In the genomic region with DNA sequence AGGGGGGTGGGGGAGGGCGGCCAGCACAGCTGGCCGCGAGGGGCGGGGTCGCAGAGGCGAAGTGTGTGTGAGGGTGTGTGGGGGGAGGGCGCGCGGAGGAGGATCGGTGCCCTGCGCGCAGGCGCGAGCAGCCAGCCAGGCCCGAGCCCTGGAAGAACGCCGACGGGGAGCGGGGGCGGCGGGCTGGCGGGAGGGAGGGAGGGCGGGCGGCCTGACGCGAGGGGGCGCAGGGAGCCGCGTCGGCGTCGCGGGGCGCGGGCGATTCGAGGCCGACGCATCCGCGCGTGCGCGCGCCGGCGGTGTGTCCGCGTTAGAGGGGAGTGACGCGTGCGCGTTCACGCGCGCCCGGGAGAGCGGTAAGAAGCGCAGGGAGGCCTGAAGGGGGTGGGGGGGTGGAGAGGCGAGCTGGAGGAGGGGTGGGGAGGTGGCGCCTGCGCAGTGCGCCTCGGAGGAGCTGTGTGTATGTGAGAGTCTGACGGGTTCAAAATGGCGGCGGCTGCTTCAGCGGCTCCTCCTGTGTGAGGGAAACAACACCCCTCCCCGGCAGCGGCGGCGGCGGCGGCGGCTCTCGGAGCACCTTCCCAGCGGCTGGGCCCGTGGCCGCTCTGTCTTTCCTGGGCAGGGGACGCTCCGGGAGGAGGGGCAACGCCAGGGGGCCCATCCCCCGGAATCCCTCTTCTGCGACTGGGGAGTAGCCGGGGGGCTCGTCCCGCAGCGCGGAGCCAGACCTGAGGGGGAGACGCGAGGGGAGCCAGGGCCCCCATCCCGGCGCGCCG, we compare ENCODE assay signal across 1 cellular context.
TF ChIP-seq lines count a peak whose summit lies in the region.

A gene (plus strand): TSS at position 463 of the 776 bp plus-strand sequence. CDS start 2,054 bp downstream, outside the sequence.

TF ChIP-seq in HEK293, 187 proteins besides CTCF, POLR2A, EP300 and RAD21 (continued from another document and continues in another):
- TF ChIP-seq, protein P1, sequence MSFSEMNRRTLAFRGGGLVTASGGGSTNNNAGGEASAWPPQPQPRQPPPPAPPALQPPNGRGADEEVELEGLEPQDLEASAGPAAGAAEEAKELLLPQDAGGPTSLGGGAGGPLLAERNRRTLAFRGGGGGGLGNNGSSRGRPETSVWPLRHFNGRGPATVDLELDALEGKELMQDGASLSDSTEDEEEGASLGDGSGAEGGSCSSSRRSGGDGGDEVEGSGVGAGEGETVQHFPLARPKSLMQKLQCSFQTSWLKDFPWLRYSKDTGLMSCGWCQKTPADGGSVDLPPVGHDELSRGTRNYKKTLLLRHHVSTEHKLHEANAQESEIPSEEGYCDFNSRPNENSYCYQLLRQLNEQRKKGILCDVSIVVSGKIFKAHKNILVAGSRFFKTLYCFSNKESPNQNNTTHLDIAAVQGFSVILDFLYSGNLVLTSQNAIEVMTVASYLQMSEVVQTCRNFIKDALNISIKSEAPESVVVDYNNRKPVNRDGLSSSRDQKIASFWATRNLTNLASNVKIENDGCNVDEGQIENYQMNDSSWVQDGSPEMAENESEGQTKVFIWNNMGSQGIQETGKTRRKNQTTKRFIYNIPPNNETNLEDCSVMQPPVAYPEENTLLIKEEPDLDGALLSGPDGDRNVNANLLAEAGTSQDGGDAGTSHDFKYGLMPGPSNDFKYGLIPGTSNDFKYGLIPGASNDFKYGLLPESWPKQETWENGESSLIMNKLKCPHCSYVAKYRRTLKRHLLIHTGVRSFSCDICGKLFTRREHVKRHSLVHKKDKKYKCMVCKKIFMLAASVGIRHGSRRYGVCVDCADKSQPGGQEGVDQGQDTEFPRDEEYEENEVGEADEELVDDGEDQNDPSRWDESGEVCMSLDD (tag by site-specific recombination; IDR thresholded peaks at IDR 0.05), result 0 out of 2 replicates have a peak, but pooled peaks have one; percentile 24
- TF ChIP-seq GLIS2 (tag by site-specific recombination; IDR thresholded peaks at IDR 0.05), result peak; percentile 86
- TF ChIP-seq ZNF514 (tag by site-specific recombination; IDR thresholded peaks at IDR 0.05), result no peak
- no peak for TF ChIP-seq ZNF561 (tag by site-specific recombination; IDR thresholded peaks at IDR 0.05; ENCODE audit: borderline replicate concordance)
- TF ChIP-seq GLI2 (tag by site-specific recombination; IDR thresholded peaks at IDR 0.05; ENCODE audit: borderline replicate concordance, low read depth), result no peak
- no peak for TF ChIP-seq ZNF629 (tag by site-specific recombination; IDR thresholded peaks at IDR 0.05)
- TF ChIP-seq SALL2 (tag by site-specific recombination; IDR thresholded peaks at IDR 0.05; ENCODE audit: borderline replicate concordance), result no peak
- no peak for TF ChIP-seq IKZF3 (tag by site-specific recombination; IDR thresholded peaks at IDR 0.05)
- no peak for TF ChIP-seq EGR2 (tag by site-specific recombination; IDR thresholded peaks at IDR 0.05; ENCODE audit: low read depth)
- TF ChIP-seq, protein P2, sequence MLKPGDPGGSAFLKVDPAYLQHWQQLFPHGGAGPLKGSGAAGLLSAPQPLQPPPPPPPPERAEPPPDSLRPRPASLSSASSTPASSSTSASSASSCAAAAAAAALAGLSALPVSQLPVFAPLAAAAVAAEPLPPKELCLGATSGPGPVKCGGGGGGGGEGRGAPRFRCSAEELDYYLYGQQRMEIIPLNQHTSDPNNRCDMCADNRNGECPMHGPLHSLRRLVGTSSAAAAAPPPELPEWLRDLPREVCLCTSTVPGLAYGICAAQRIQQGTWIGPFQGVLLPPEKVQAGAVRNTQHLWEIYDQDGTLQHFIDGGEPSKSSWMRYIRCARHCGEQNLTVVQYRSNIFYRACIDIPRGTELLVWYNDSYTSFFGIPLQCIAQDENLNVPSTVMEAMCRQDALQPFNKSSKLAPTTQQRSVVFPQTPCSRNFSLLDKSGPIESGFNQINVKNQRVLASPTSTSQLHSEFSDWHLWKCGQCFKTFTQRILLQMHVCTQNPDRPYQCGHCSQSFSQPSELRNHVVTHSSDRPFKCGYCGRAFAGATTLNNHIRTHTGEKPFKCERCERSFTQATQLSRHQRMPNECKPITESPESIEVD (tag by site-specific recombination; IDR thresholded peaks at IDR 0.05), result no peak
- peak; percentile 61 for TF ChIP-seq YY2 (tag by site-specific recombination; IDR thresholded peaks at IDR 0.05)
- TF ChIP-seq KLF1 (tag by site-specific recombination; IDR thresholded peaks at IDR 0.05), result no peak
- TF ChIP-seq HOXA7 (CRISPR knock-in tag; IDR thresholded peaks at IDR 0.05; ENCODE audit: borderline replicate concordance), result no peak
- TF ChIP-seq, protein P3, sequence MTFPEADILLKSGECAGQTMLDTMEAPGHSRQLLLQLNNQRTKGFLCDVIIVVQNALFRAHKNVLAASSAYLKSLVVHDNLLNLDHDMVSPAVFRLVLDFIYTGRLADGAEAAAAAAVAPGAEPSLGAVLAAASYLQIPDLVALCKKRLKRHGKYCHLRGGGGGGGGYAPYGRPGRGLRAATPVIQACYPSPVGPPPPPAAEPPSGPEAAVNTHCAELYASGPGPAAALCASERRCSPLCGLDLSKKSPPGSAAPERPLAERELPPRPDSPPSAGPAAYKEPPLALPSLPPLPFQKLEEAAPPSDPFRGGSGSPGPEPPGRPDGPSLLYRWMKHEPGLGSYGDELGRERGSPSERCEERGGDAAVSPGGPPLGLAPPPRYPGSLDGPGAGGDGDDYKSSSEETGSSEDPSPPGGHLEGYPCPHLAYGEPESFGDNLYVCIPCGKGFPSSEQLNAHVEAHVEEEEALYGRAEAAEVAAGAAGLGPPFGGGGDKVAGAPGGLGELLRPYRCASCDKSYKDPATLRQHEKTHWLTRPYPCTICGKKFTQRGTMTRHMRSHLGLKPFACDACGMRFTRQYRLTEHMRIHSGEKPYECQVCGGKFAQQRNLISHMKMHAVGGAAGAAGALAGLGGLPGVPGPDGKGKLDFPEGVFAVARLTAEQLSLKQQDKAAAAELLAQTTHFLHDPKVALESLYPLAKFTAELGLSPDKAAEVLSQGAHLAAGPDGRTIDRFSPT (tag by site-specific recombination; IDR thresholded peaks at IDR 0.05), result no peak
- TF ChIP-seq ZNF175 (tag by site-specific recombination; IDR thresholded peaks at IDR 0.05), result no peak
- TF ChIP-seq ZNF140 (tag by site-specific recombination; IDR thresholded peaks at IDR 0.05), result no peak
- no peak for TF ChIP-seq ZNF248 (tag by site-specific recombination; IDR thresholded peaks at IDR 0.05)
- no peak for TF ChIP-seq ZNF785 (tag by site-specific recombination; IDR thresholded peaks at IDR 0.05)
- TF ChIP-seq SCRT2 (tag by site-specific recombination; IDR thresholded peaks at IDR 0.05), result no peak
- peak; percentile 54 for TF ChIP-seq KLF10 (tag by site-specific recombination; IDR thresholded peaks at IDR 0.05)
- TF ChIP-seq OSR2 (tag by site-specific recombination; IDR thresholded peaks at IDR 0.05), result no peak
- TF ChIP-seq, protein P4, sequence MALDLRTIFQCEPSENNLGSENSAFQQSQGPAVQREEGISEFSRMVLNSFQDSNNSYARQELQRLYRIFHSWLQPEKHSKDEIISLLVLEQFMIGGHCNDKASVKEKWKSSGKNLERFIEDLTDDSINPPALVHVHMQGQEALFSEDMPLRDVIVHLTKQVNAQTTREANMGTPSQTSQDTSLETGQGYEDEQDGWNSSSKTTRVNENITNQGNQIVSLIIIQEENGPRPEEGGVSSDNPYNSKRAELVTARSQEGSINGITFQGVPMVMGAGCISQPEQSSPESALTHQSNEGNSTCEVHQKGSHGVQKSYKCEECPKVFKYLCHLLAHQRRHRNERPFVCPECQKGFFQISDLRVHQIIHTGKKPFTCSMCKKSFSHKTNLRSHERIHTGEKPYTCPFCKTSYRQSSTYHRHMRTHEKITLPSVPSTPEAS (tag by site-specific recombination; IDR thresholded peaks at IDR 0.05), result no peak
- TF ChIP-seq ZNF473 (tag by site-specific recombination; IDR thresholded peaks at IDR 0.05), result no peak
- no peak for TF ChIP-seq SETDB1 (IDR thresholded peaks at IDR 0.05; ENCODE audit: insufficient read length, low read length)
- no peak for TF ChIP-seq ZNF302 (tag by site-specific recombination; IDR thresholded peaks at IDR 0.05; ENCODE audit: low read depth)
- TF ChIP-seq KLF8 (tag by site-specific recombination; IDR thresholded peaks at IDR 0.05), result peak; percentile 46
- TF ChIP-seq ZNF76 (tag by site-specific recombination; IDR thresholded peaks at IDR 0.05; ENCODE audit: borderline replicate concordance, low read depth), result no peak
- TF ChIP-seq, protein P5, sequence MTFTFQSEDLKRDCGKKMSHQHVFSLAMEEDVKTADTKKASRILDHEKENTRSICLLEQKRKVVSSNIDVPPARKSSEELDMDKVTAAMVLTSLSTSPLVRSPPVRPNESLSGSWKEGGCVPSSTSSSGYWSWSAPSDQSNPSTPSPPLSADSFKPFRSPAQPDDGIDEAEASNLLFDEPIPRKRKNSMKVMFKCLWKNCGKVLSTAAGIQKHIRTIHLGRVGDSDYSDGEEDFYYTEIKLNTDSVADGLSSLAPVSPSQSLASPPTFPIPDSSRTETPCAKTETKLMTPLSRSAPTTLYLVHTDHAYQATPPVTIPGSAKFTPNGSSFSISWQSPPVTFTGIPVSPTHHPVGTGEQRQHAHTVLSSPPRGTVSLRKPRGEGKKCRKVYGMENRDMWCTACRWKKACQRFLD (tag by site-specific recombination; IDR thresholded peaks at IDR 0.05), result no peak
- no peak for TF ChIP-seq ZNF654 (tag by site-specific recombination; IDR thresholded peaks at IDR 0.05; ENCODE audit: low read depth)
- TF ChIP-seq ZNF121 (tag by site-specific recombination; IDR thresholded peaks at IDR 0.05), result no peak
- TF ChIP-seq, protein P6, sequence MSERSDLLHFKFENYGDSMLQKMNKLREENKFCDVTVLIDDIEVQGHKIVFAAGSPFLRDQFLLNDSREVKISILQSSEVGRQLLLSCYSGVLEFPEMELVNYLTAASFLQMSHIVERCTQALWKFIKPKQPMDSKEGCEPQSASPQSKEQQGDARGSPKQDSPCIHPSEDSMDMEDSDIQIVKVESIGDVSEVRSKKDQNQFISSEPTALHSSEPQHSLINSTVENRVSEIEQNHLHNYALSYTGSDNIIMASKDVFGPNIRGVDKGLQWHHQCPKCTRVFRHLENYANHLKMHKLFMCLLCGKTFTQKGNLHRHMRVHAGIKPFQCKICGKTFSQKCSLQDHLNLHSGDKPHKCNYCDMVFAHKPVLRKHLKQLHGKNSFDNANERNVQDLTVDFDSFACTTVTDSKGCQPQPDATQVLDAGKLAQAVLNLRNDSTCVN (tag by site-specific recombination; optimal IDR thresholded peaks at IDR 0.05), result peak; percentile 64
- no peak for TF ChIP-seq MEIS1 (CRISPR knock-in tag; IDR thresholded peaks at IDR 0.05; ENCODE audit: borderline replicate concordance)
- TF ChIP-seq RBAK (tag by site-specific recombination; IDR thresholded peaks at IDR 0.05), result no peak
- TF ChIP-seq ZNF48 (tag by site-specific recombination; IDR thresholded peaks at IDR 0.05), result no peak
- TF ChIP-seq OVOL3 (tag by site-specific recombination; IDR thresholded peaks at IDR 0.05), result no peak
- TF ChIP-seq ZIC2 (tag by site-specific recombination; IDR thresholded peaks at IDR 0.05), result peak; percentile 35; the same call in 1 of the 2 replicates
- TF ChIP-seq, protein P7, sequence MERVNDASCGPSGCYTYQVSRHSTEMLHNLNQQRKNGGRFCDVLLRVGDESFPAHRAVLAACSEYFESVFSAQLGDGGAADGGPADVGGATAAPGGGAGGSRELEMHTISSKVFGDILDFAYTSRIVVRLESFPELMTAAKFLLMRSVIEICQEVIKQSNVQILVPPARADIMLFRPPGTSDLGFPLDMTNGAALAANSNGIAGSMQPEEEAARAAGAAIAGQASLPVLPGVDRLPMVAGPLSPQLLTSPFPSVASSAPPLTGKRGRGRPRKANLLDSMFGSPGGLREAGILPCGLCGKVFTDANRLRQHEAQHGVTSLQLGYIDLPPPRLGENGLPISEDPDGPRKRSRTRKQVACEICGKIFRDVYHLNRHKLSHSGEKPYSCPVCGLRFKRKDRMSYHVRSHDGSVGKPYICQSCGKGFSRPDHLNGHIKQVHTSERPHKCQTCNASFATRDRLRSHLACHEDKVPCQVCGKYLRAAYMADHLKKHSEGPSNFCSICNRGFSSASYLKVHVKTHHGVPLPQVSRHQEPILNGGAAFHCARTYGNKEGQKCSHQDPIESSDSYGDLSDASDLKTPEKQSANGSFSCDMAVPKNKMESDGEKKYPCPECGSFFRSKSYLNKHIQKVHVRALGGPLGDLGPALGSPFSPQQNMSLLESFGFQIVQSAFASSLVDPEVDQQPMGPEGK (tag by site-specific recombination; IDR thresholded peaks at IDR 0.05), result peak; percentile 67
- no peak for TF ChIP-seq ZNF10 (tag by site-specific recombination; IDR thresholded peaks at IDR 0.05)
- no peak for TF ChIP-seq ZNF600 (tag by site-specific recombination; IDR thresholded peaks at IDR 0.05)
- TF ChIP-seq ZNF660 (tag by site-specific recombination; IDR thresholded peaks at IDR 0.05), result no peak
- no peak for TF ChIP-seq ZNF768 (tag by site-specific recombination; IDR thresholded peaks at IDR 0.05)
- TF ChIP-seq, protein P8, sequence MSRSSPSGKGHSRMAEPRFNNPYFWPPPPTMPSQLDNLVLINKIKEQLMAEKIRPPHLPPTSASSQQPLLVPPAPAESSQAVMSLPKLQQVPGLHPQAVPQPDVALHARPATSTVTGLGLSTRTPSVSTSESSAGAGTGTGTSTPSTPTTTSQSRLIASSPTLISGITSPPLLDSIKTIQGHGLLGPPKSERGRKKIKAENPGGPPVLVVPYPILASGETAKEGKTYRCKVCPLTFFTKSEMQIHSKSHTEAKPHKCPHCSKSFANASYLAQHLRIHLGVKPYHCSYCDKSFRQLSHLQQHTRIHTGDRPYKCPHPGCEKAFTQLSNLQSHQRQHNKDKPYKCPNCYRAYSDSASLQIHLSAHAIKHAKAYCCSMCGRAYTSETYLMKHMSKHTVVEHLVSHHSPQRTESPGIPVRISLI (tag by site-specific recombination; IDR thresholded peaks at IDR 0.05), result no peak
- TF ChIP-seq, protein P9, sequence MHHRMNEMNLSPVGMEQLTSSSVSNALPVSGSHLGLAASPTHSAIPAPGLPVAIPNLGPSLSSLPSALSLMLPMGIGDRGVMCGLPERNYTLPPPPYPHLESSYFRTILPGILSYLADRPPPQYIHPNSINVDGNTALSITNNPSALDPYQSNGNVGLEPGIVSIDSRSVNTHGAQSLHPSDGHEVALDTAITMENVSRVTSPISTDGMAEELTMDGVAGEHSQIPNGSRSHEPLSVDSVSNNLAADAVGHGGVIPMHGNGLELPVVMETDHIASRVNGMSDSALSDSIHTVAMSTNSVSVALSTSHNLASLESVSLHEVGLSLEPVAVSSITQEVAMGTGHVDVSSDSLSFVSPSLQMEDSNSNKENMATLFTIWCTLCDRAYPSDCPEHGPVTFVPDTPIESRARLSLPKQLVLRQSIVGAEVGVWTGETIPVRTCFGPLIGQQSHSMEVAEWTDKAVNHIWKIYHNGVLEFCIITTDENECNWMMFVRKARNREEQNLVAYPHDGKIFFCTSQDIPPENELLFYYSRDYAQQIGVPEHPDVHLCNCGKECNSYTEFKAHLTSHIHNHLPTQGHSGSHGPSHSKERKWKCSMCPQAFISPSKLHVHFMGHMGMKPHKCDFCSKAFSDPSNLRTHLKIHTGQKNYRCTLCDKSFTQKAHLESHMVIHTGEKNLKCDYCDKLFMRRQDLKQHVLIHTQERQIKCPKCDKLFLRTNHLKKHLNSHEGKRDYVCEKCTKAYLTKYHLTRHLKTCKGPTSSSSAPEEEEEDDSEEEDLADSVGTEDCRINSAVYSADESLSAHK (tag by site-specific recombination; IDR thresholded peaks at IDR 0.05), result no peak
- no peak for TF ChIP-seq ZNF350 (tag by site-specific recombination; IDR thresholded peaks at IDR 0.05)
- TF ChIP-seq ZNF510 (tag by site-specific recombination; IDR thresholded peaks at IDR 0.05; ENCODE audit: insufficient replicate concordance), result no peak
- no peak; the same call in 1 of the 2 replicates for TF ChIP-seq ZBTB20 (tag by site-specific recombination; IDR thresholded peaks at IDR 0.05)
- no peak for TF ChIP-seq ZNF223 (tag by site-specific recombination; IDR thresholded peaks at IDR 0.05)
- no peak for TF ChIP-seq ZNF596 (tag by site-specific recombination; IDR thresholded peaks at IDR 0.05)
- TF ChIP-seq ZBTB21 (tag by site-specific recombination; IDR thresholded peaks at IDR 0.05), result no peak
- peak; percentile 50; the same call in 1 of the 2 replicates for TF ChIP-seq YY1 (tag by site-specific recombination; IDR thresholded peaks at IDR 0.05)
